21 cellular contexts compared by ENCODE assay signal in genomic region chr19:17145546-17146497, GRCh38.
DNase-seq lines count a peak whose midpoint lies in the region; ATAC-seq, FAIRE-seq and TF ChIP-seq lines count a peak whose summit lies in the region.
"Had no signal": no experiment of that assay in that cellular context is flagged by ENCODE, and none has a peak within 500 bp of the region (broad histone marks: within the 10 kb centered on the region; RNA-seq: fewer than 3 reads in every experiment).

No MANE protein-coding gene starts in this region.

- no TSS peak for BruUV-seq in mammary epithelial cell (replicated peaks; lab: Mats Ljungman, UMichigan)

- H3K79me2 ChIP-seq in mammary epithelial cell (ENCODE audit: insufficient read depth, low read length): peaks cover 15% of the 10 kb centered on the region

- WGBS in sigmoid colon, 2 donors: 81 to 96% methylated on average over 7 of the region's 7 CpGs
- 97% methylated on average over 7 of the region's 7 CpGs for WGBS in mammary epithelial cell (ENCODE audit: low coverage, missing lambda C conversion rate)

- DNase-seq in bronchial epithelial cell (ENCODE audit: low read depth): no peak
- no peak for DNase-seq in sigmoid colon
- no peak for DNase-seq in vagina (ENCODE audit: extremely low spot score in 2 of 2)
- no peak for DNase-seq in mammary epithelial cell
- DNase-seq in effector CD4-positive, alpha-beta T cell: no peak
- DNase-seq: DND-41, HFFc6, Karpas-422, NCI-H1417 treated with DMSO at 0.1 percent for 48 hours, NCI-H1930, NCI-H226, NCI-H524, NCI-H82, OCI-M1, SHP77 treated with DMSO at 0.1 percent for 48 hours, SK-N-SH had no signal

- no peak for ATAC-seq in GM19455 (IDR thresholded peaks at IDR 0.05; ENCODE audit: unreplicated experiment)

- H3K4me1 ChIP-seq in HEK293 (ENCODE audit: control insufficient read depth, insufficient read depth, low read length) (no peaks in the 10 kb centered on the region), sigmoid colon (no peaks in the 10 kb centered on the region), vagina (no peaks in the 10 kb centered on the region), mammary epithelial cell (ENCODE audit: insufficient read depth, low read length) (no peaks in the 10 kb centered on the region)

- no peak for TF ChIP-seq CTCF in HEK293 (tag by site-specific recombination; IDR thresholded peaks at IDR 0.05)
- TF ChIP-seq CTCF in bronchial epithelial cell (IDR thresholded peaks at IDR 0.05; ENCODE audit: insufficient read depth, low read length, severe bottlenecking): no peak
- no peak for TF ChIP-seq CTCF in sigmoid colon (IDR thresholded peaks at IDR 0.05)
- TF ChIP-seq CTCF in vagina (IDR thresholded peaks at IDR 0.05): no peak
- no peak for TF ChIP-seq CTCF in mammary epithelial cell (conservative IDR thresholded peaks at IDR 0.05 in 1 of 2, IDR thresholded peaks at IDR 0.05 in 1 of 2; ENCODE audit: extremely low read depth in 1 of 2, insufficient read depth in 1 of 2, low read depth in 1 of 2, low read length in 2 of 2)

- in situ Hi-C loops in mammary epithelial cell (cut with MboI; ENCODE audit: low sequenced_read_pairs in 2 of 2): no loop called here

- FAIRE-seq in bronchial epithelial cell (lab: Jason Lieb, UNC): peak; percentile 55
- FAIRE-seq: GM19239, H1 had no signal

- H3K9me3 ChIP-seq in HEK293 (ENCODE audit: control insufficient read depth, insufficient read depth, low read depth, low read length) (no peaks in the 10 kb centered on the region), sigmoid colon (no peaks in the 10 kb centered on the region), vagina (no peaks in the 10 kb centered on the region), mammary epithelial cell (replicated peaks; ENCODE audit: insufficient read depth, low read length) (no peaks in the 10 kb centered on the region)
- H3K9me3 ChIP-seq: SK-N-SH had no signal

- no peak for TF ChIP-seq EP300 in sigmoid colon (IDR thresholded peaks at IDR 0.05)

- no peak overlapping the region for H3K4me2 ChIP-seq in mammary epithelial cell (ENCODE audit: insufficient read depth, low read depth, low read length)
- H3K4me2 ChIP-seq: SK-N-SH had no signal

- POLR2A ChIA-PET in HEK293 (lab: Yijun Ruan, JAX): no interaction called here

- intact Hi-C loops in sigmoid colon (cut with DNase I) (no loop called here), vagina (cut with DNase I) (no loop called here), mammary epithelial cell (cut with micrococcal nuclease) (no loop called here)

- TF ChIP-seq POLR2A in sigmoid colon (IDR thresholded peaks at IDR 0.05): no peak
- no peak for TF ChIP-seq POLR2A in vagina (IDR thresholded peaks at IDR 0.05)

- CTCF ChIA-PET in HEK293 (lab: Yijun Ruan, JAX): interaction anchor here (0.6 kb wide), 1 partner anchor 347 kb away, joined by 4 read pairs; no protein-coding TSS in a partner anchor
- CTCF ChIA-PET in mammary epithelial cell (lab: Charles Lee; ENCODE audit: low non-redundant PET): no interaction called here

- H3K9ac ChIP-seq in mammary epithelial cell (ENCODE audit: insufficient read depth, low read length): no peak overlapping the region
- H3K9ac ChIP-seq: SK-N-SH had no signal

- H2AFZ ChIP-seq in mammary epithelial cell (ENCODE audit: low read depth, low read length): no peak overlapping the region

- H3K36me3 ChIP-seq in HEK293 (ENCODE audit: control insufficient read depth in 2 of 2, insufficient read depth in 1 of 2, low read length in 2 of 2) (peaks cover 0 to 3% of the 10 kb centered on the region in 2 experiments; a peak in 2 of 3 replicates), bronchial epithelial cell (ENCODE audit: control insufficient read depth, insufficient read depth, low read length) (peaks cover 8% of the 10 kb centered on the region), sigmoid colon (peaks cover 0 to 37% (median 10%) of the 10 kb centered on the region in 4 donors), vagina (peaks cover 0 to 29% of the 10 kb centered on the region in 2 donors), mammary epithelial cell (ENCODE audit: insufficient read depth, low read length) (no peaks in the 10 kb centered on the region)

- no peak overlapping the region for H3K27ac ChIP-seq in HEK293 (ENCODE audit: extremely low read depth, low read depth, low read length)
- peak overlapping the region in 3 of 4 donors; percentile 36 to 67 (median 49) for H3K27ac ChIP-seq in sigmoid colon
- peak overlapping the region; percentile 56 for H3K27ac ChIP-seq in vagina
- H3K27ac ChIP-seq in mammary epithelial cell (ENCODE audit: insufficient read depth, low read depth, low read length): no peak overlapping the region
- H3K27ac ChIP-seq: C4-2B had no signal

- dilution Hi-C loops in mammary epithelial cell (cut with HindIII; ENCODE audit: low sequenced_read_pairs): no loop called here

- H3K27me3 ChIP-seq in bronchial epithelial cell (ENCODE audit: control insufficient read depth, insufficient read depth, low read length): no peaks in the 10 kb centered on the region
- no peaks in the 10 kb centered on the region for H3K27me3 ChIP-seq in sigmoid colon
- no peaks in the 10 kb centered on the region for H3K27me3 ChIP-seq in vagina
- no peaks in the 10 kb centered on the region for H3K27me3 ChIP-seq in mammary epithelial cell (ENCODE audit: insufficient read depth, low read length)

- H3K4me3 ChIP-seq in HEK293 (ENCODE audit: low read depth, low read length) (no peak overlapping the region), bronchial epithelial cell (ENCODE audit: low read depth, low read length) (no peak overlapping the region), sigmoid colon (no peak overlapping the region), vagina (no peak overlapping the region), mammary epithelial cell (replicated peaks in 1 of 3; ENCODE audit: insufficient read depth in 1 of 3, low read depth in 2 of 3, low read length in 3 of 3) (no peak overlapping the region)

- H4K20me1 ChIP-seq in mammary epithelial cell (ENCODE audit: insufficient read depth, low read length): no peaks in the 10 kb centered on the region

TF ChIP-seq in HEK293, 187 proteins besides CTCF, POLR2A, EP300 and RAD21:
- TF ChIP-seq WT1 (tag by site-specific recombination; IDR thresholded peaks at IDR 0.05) (no peak), ELK4 (IDR thresholded peaks at IDR 0.05; ENCODE audit: borderline replicate concordance, low read depth, low read length) (no peak), ZNF366 (tag by site-specific recombination; conservative IDR thresholded peaks at IDR 0.05) (peak; percentile 97), ZNF341 (tag by site-specific recombination; IDR thresholded peaks at IDR 0.05; ENCODE audit: low read depth) (no peak), ZBTB17 (tag by site-specific recombination; IDR thresholded peaks at IDR 0.05) (peak; percentile 96), ZNF449 (tag by site-specific recombination; IDR thresholded peaks at IDR 0.05) (no peak)
- TF ChIP-seq, protein P1, sequence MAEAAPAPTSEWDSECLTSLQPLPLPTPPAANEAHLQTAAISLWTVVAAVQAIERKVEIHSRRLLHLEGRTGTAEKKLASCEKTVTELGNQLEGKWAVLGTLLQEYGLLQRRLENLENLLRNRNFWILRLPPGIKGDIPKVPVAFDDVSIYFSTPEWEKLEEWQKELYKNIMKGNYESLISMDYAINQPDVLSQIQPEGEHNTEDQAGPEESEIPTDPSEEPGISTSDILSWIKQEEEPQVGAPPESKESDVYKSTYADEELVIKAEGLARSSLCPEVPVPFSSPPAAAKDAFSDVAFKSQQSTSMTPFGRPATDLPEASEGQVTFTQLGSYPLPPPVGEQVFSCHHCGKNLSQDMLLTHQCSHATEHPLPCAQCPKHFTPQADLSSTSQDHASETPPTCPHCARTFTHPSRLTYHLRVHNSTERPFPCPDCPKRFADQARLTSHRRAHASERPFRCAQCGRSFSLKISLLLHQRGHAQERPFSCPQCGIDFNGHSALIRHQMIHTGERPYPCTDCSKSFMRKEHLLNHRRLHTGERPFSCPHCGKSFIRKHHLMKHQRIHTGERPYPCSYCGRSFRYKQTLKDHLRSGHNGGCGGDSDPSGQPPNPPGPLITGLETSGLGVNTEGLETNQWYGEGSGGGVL (tag by site-specific recombination; IDR thresholded peaks at IDR 0.05): no peak

Comparison
In these comparisons a context has a peak if more than half of its experiments do, and no peak if none do; other contexts are left out.
1. H3K27ac ChIP-seq: peak in sigmoid colon (3 of 4) and vagina (single experiment); none in HEK293 (single experiment) and mammary epithelial cell (single experiment).